In the genomic region with DNA sequence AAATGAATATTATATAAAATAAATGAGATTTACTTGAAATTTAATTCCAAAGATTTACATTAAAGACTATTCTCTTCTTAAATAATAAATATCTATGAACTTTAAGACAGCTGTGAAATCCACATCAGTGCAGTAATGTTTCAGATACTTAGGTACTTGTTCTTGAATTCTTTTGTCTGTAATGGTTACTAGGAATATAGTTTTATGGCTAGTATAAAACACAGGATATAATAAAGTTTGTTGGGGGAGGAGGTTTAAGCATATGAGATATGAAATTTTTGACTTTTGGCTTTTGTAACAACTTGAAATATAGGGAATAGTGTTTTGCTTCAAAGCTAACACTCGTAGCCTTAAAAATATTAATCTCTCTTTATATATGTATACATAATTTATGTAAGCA, we compare ENCODE assay signal across 8 cellular contexts.
"Had no signal": no experiment of that assay in that cellular context is flagged by ENCODE, and none has a peak within 500 bp of the region (broad histone marks: within the 10 kb centered on the region; RNA-seq: fewer than 3 reads in every experiment).

No MANE protein-coding gene starts in this region.

- FAIRE-seq: H1, H54, HTR-8/SVneo, K562 had no signal

- H3K4me3 Mint-ChIP-seq: GM23338, H9 had no signal

- DNase-seq: H9, HCEC 1CT, IMR-90 had no signal

- H3K4me3 ChIP-seq: GM23338, K562 had no signal

- H3K9me3 Mint-ChIP-seq: GM23338 had no signal

- H3K27ac Mint-ChIP-seq: GM23338, H9 had no signal

- H3K4me1 Mint-ChIP-seq: GM23338, H9 had no signal

- ATAC-seq: GM23338, K562 had no signal
